8 cellular contexts compared by ENCODE assay signal in the genomic region with DNA sequence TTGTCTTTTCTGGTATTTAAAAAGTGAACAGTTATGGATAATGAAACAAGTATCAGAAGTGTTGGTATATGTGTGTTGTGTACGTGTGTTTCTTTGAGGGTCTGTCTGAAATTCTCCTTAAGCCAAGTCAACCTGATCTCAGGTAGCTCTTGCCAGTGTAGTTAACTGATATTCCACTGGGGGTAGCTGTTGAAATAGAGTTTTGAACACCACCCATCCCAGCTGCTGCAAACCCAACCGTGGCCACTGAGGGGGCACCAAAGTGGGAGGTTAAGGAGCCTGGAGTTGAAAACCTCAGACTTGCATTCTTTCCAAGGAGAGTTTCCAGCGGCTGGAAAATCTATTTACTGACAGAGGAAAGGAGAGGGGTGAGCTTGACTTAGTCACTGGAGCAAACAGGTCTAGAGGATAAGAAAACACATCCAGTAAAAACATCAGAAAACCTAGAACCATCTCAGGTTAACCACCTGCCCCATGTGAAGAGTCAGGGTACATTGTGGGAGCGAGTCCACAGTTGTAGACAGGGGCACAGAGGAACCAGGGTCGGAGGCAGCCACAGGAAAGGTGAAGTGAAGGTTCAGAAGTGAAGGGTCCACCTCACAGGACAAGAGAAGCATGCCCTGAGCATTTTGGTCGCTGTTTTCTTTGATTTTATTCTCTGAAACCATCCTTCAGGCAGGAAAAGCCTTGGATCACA. TPM values are rescaled to one million over a fixed set of nuclear protein-coding genes. Genes with fewer than 3 reads are reported as not detected.
A peak's percentile ranks its signal among the peaks of the same experiment; 100 is the strongest.
DNase-seq lines count a peak whose midpoint lies in the region; ATAC-seq, FAIRE-seq and TF ChIP-seq lines count a peak whose summit lies in the region.

No MANE protein-coding gene starts in this region.

- no peak overlapping the region for H3K4me3 Mint-ChIP-seq in activated naive CD4-positive, alpha-beta T cell treated with anti-CD3 and anti-CD28 coated beads for 36 hours

- intact Hi-C loops in activated naive CD4-positive, alpha-beta T cell treated with anti-CD3 and anti-CD28 coated beads for 36 hours (cut with micrococcal nuclease) = loop anchor here (1.0 kb wide), 1 partner anchor 648 kb away; no protein-coding TSS in a partner anchor
- intact Hi-C loops in kidney (cut with DNase I) = no loop called here
- intact Hi-C loops in ovary (cut with DNase I) = no loop called here

- TF ChIP-seq EP300 in ovary (IDR thresholded peaks at IDR 0.05) = no peak

- no peak overlapping the region for H2AFZ ChIP-seq in DND-41 (ENCODE audit: low read depth, low read length)

- TF ChIP-seq POLR2A in ovary (IDR thresholded peaks at IDR 0.05) = no peak

- H3K9ac ChIP-seq in DND-41 (ENCODE audit: low read depth, low read length) = no peak overlapping the region
- H3K9ac ChIP-seq in kidney (ENCODE audit: low read length in 2 of 2) = no peak overlapping the region

- no peaks in the 10 kb centered on the region for H3K9me3 ChIP-seq in DND-41 (ENCODE audit: insufficient read depth, low read length, severe bottlenecking)
- H3K9me3 ChIP-seq in kidney (ENCODE audit: control insufficient read depth in 1 of 2, low read length in 2 of 2) = no peaks in the 10 kb centered on the region
- no peaks in the 10 kb centered on the region for H3K9me3 ChIP-seq in ovary

- H3K27ac ChIP-seq in DND-41 (ENCODE audit: low read length) (no peak overlapping the region), kidney (ENCODE audit: low read depth in 2 of 2, low read length in 2 of 2) (no peak overlapping the region), substantia nigra (ENCODE audit: low read depth, low read length, poor library complexity, severe bottlenecking) (no peak overlapping the region), ovary (no peak overlapping the region)

- no peaks in the 10 kb centered on the region for H3K9me3 Mint-ChIP-seq in activated naive CD4-positive, alpha-beta T cell treated with anti-CD3 and anti-CD28 coated beads for 36 hours

- no peak overlapping the region for H3K27ac Mint-ChIP-seq in activated naive CD4-positive, alpha-beta T cell treated with anti-CD3 and anti-CD28 coated beads for 36 hours

- H3K4me1 ChIP-seq in DND-41 (ENCODE audit: insufficient read depth, low read length) (no peaks in the 10 kb centered on the region), kidney (ENCODE audit: control insufficient read depth in 1 of 2, insufficient read depth in 1 of 2, low read depth in 1 of 2, low read length in 2 of 2) (no peaks in the 10 kb centered on the region), ovary (ENCODE audit: insufficient read depth) (no peaks in the 10 kb centered on the region)

- peak; percentile 47 for DNase-seq in DND-41
- DNase-seq in NCI-H524 treated with DMSO at 0.1 percent for 48 hours (lab: John Stamatoyannopoulos, UW) = peak; percentile 23
- DNase-seq in activated naive CD4-positive, alpha-beta T cell treated with anti-CD3 and anti-CD28 coated beads for 36 hours = peak; percentile 42
- no peak for DNase-seq in kidney
- DNase-seq in substantia nigra (lab: John Stamatoyannopoulos, UW) = no peak
- no peak for DNase-seq in ovary

- H3K36me3 Mint-ChIP-seq in activated naive CD4-positive, alpha-beta T cell treated with anti-CD3 and anti-CD28 coated beads for 36 hours (ENCODE audit: low read depth) = no peaks in the 10 kb centered on the region

- peak; percentile 96 for ATAC-seq in DND-41 (ENCODE audit: insufficient read depth, low read depth)
- peak; percentile 89 for ATAC-seq in GM19328 (IDR thresholded peaks at IDR 0.05; ENCODE audit: unreplicated experiment)
- peak; percentile 96 for ATAC-seq in HG03354 (IDR thresholded peaks at IDR 0.05; ENCODE audit: poor library complexity, severe bottlenecking, unreplicated experiment)

- 32 to 39% (median 34%) methylated on average over 6 of the region's 6 CpGs for WGBS in ovary, 3 donors

- TF ChIP-seq CTCF in DND-41 (IDR thresholded peaks at IDR 0.05; ENCODE audit: borderline replicate concordance, extremely low read depth, low read length, poor library complexity, severe bottlenecking) (peak; percentile 62), kidney (IDR thresholded peaks at IDR 0.05; ENCODE audit: borderline replicate concordance, extremely low read depth, insufficient read depth) (peak; percentile 48), ovary (IDR thresholded peaks at IDR 0.05) (no peak)

- H3K27me3 Mint-ChIP-seq in activated naive CD4-positive, alpha-beta T cell treated with anti-CD3 and anti-CD28 coated beads for 36 hours (ENCODE audit: low read depth) = peaks cover 3% of the 10 kb centered on the region

- no peaks in the 10 kb centered on the region for H3K79me2 ChIP-seq in DND-41 (ENCODE audit: insufficient read depth, low read length)

- FAIRE-seq in kidney (lab: Jason Lieb, UNC) = peak; percentile 53

- CTCF ChIA-PET in activated naive CD4-positive, alpha-beta T cell treated with anti-CD3 and anti-CD28 coated beads for 36 hours (lab: Charles Lee) = interaction anchor here (0.7 to 1.8 kb wide), 5 partner anchors 9 to 259 kb away, joined by 3 to 6 read pairs (median 3); partner anchors contain the start of gene CUL5

- H3K4me2 ChIP-seq in DND-41 (ENCODE audit: insufficient read depth, low read length) = no peak overlapping the region

- no peak overlapping the region for H3K4me3 ChIP-seq in DND-41 (ENCODE audit: low read depth in 1 of 2, low read length in 2 of 2)
- no peak overlapping the region for H3K4me3 ChIP-seq in kidney (ENCODE audit: low read length in 2 of 2)
- H3K4me3 ChIP-seq in ovary = no peak overlapping the region

- no peaks in the 10 kb centered on the region for H3K27me3 ChIP-seq in DND-41 (ENCODE audit: insufficient read depth, low read length, poor library complexity)
- H3K27me3 ChIP-seq in ovary = no peaks in the 10 kb centered on the region

- no peaks in the 10 kb centered on the region for H3K4me1 Mint-ChIP-seq in activated naive CD4-positive, alpha-beta T cell treated with anti-CD3 and anti-CD28 coated beads for 36 hours (ENCODE audit: low read depth)

- H4K20me1 ChIP-seq in DND-41 (ENCODE audit: insufficient read depth, low read length) = no peaks in the 10 kb centered on the region

- no peaks in the 10 kb centered on the region for H3K36me3 ChIP-seq in DND-41 (ENCODE audit: insufficient read depth, low read length)
- no peaks in the 10 kb centered on the region for H3K36me3 ChIP-seq in kidney (ENCODE audit: control insufficient read depth in 1 of 2, insufficient read depth in 2 of 2, low read length in 2 of 2)
- H3K36me3 ChIP-seq in ovary = no peaks in the 10 kb centered on the region

RNA-seq across cellular contexts. Expression of gene CUL5, which starts 8.8 kb away (rescaled TPM):
- total RNA-seq in activated naive CD4-positive, alpha-beta T cell treated with anti-CD3 and anti-CD28 coated beads for 36 hours = 10 to 100 TPM; 25.9 to 26.2 TPM
- total RNA-seq in kidney (38.9 TPM), ovary (10 to 100 TPM; 18.4 to 34.4 (median 31.7) TPM)
- polyA plus RNA-seq in kidney (ENCODE audit: insufficient read depth, low read depth, low replicate concordance) (9.4 TPM), ovary (10 to 100 TPM in 1 of 2 donors, 1 to 10 TPM in 1; 8.3 to 12.6 TPM)

Comparison
In these comparisons a context has a peak if more than half of its experiments do, and no peak if none do; other contexts are left out.
1. DNase-seq: peak in DND-41 (single experiment), NCI-H524 treated with DMSO at 0.1 percent for 48 hours (single experiment) and activated naive CD4-positive, alpha-beta T cell treated with anti-CD3 and anti-CD28 coated beads for 36 hours (single experiment); none in kidney (single experiment), substantia nigra (0 of 49) and ovary (0 of 5).
2. CTCF ChIP-seq: peak in DND-41 (single experiment) and kidney (single experiment); none in ovary (0 of 3).
3. Peak in every context shown above with its lines, with median percentiles within 50 percentile points of each other: ATAC-seq.